ENCODE assay signal across 20 cellular contexts in the genomic region with DNA sequence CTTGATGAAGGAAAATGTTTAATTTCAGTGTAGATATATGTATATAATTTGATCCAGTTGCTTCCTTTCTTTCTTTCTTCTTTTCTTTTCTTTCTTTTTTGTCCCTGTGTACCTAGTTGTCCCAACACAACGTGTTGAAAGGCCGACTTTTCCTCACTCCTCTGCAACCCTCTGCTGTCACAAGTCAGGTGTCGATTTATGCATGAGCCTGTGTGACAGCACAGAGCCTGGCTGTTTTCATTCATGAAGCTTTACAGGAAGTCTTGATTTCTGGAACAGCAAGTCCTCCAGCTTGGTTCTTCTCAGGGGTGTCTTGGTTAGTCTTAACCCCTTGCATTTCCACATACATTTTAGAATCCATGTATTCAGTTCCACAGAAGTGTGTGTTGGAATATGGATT.
DNase-seq lines count a peak whose midpoint lies in the region; ATAC-seq and TF ChIP-seq lines count a peak whose summit lies in the region.
"Had no signal": no experiment of that assay in that cellular context is flagged by ENCODE, and none has a peak within 500 bp of the region (broad histone marks: within the 10 kb centered on the region; RNA-seq: fewer than 3 reads in every experiment).

No MANE protein-coding gene starts in this region.

- peaks cover 45% of the 10 kb centered on the region for H3K36me3 Mint-ChIP-seq in CD4-positive, alpha-beta T cell (ENCODE audit: low read depth)
- peaks cover 26% of the 10 kb centered on the region for H3K36me3 Mint-ChIP-seq in T-cell

- DNase-seq in CD4-positive, alpha-beta T cell = no peak
- DNase-seq in T-cell = no peak
- DNase-seq in right cardiac atrium = no peak
- no peak for DNase-seq in spleen
- DNase-seq in COLO668 (lab: John Stamatoyannopoulos, UW; ENCODE audit: unreplicated experiment) = no peak
- no peak for DNase-seq in stimulated activated naive CD8-positive, alpha-beta T cell treated with anti-CD3 and anti-CD28 coated beads, Interleukin-15, Interleukin-2, amounts not matched to agents 100 U/mL and 50 U/mL, for 24 hours
- DNase-seq: body of pancreas, DMS79, dorsolateral prefrontal cortex, gastrocnemius medialis, KG1, NCI-H1092 treated with DMSO at 0.1 percent for 48 hours, NCI-H2081 treated with DMSO at 0.1 percent for 48 hours, NCI-H510A, posterior cingulate gyrus, SJCRH30, small intestine, upper lobe of right lung had no signal

- H3K4me1 ChIP-seq in BLaER1 treated with 17β-estradiol and CSF1 and Interleukin-3, amounts not matched to agents 10 nM and 100 nM = peaks cover 89 to 100% (median 100%) of the 10 kb centered on the region in 10 experiments
- H3K4me1 ChIP-seq in right cardiac atrium (ENCODE audit: control insufficient read depth, insufficient read depth, low read length) = peaks cover 10% of the 10 kb centered on the region
- peaks cover 53 to 100% (median 86%) of the 10 kb centered on the region in 6 donors for H3K4me1 ChIP-seq in spleen
- H3K4me1 ChIP-seq: SJCRH30 had no signal

- peak overlapping the region; percentile 78 for H3K27ac Mint-ChIP-seq in CD4-positive, alpha-beta T cell
- H3K27ac Mint-ChIP-seq in T-cell = peak overlapping the region; percentile 36 to 88

- no peak for TF ChIP-seq POLR2A in spleen (IDR thresholded peaks at IDR 0.05)

- no peak for ATAC-seq in CD4-positive, alpha-beta T cell (ENCODE audit: poor library complexity)
- ATAC-seq in T-cell (replicated peaks in 1 of 4) (peak in 1 of 4 experiments; percentile 30), right cardiac atrium (peak; percentile 33 to 47), HG03175 (IDR thresholded peaks at IDR 0.05; ENCODE audit: unreplicated experiment) (no peak)
- ATAC-seq in stimulated activated naive CD8-positive, alpha-beta T cell treated with anti-CD3 and anti-CD28 coated beads, Interleukin-15, Interleukin-2, amounts not matched to agents 100 U/mL and 50 U/mL, for 24 hours = no peak
- ATAC-seq: body of pancreas, gastrocnemius medialis, upper lobe of right lung had no signal

- H3K27me3 ChIP-seq in BLaER1 treated with 17β-estradiol and CSF1 and Interleukin-3, amounts not matched to agents 10 nM and 100 nM = no peaks in the 10 kb centered on the region
- H3K27me3 ChIP-seq in CD4-positive, alpha-beta T cell (ENCODE audit: control insufficient read depth, insufficient read depth, low read length) = no peaks in the 10 kb centered on the region
- H3K27me3 ChIP-seq in right cardiac atrium (ENCODE audit: control insufficient read depth, insufficient read depth) (no peaks in the 10 kb centered on the region), spleen (replicated peaks in 1 of 7) (no peaks in the 10 kb centered on the region)
- H3K27me3 ChIP-seq: body of pancreas, dorsolateral prefrontal cortex, gastrocnemius medialis, SJCRH30, upper lobe of right lung had no signal

- H3K36me3 ChIP-seq in BLaER1 treated with 17β-estradiol and CSF1 and Interleukin-3, amounts not matched to agents 10 nM and 100 nM = peaks cover 3 to 59% (median 15%) of the 10 kb centered on the region in 11 experiments; a peak in 13 of 22 replicates
- H3K36me3 ChIP-seq in spleen = peaks cover 0 to 22% (median 0%) of the 10 kb centered on the region in 6 donors
- H3K36me3 ChIP-seq: gastrocnemius medialis, upper lobe of right lung had no signal

- CTCF ChIA-PET in CD4-positive, alpha-beta T cell (lab: Charles Lee) = interaction anchor here (1.5 to 3.5 kb wide), 2 partner anchors 79 to 143 kb away, joined by 4 to 17 read pairs; no protein-coding TSS in a partner anchor
- CTCF ChIA-PET in T-cell (lab: Charles Lee) = interaction anchor here in 1 of 2 donors (2.0 kb wide), 1 partner anchor 79 kb away, joined by 5 read pairs; no protein-coding TSS in a partner anchor

- no peak overlapping the region for H3K4me3 ChIP-seq in BLaER1 treated with 17β-estradiol and CSF1 and Interleukin-3, amounts not matched to agents 10 nM and 100 nM
- H3K4me3 ChIP-seq in right cardiac atrium (ENCODE audit: low read length) = no peak overlapping the region
- no peak overlapping the region for H3K4me3 ChIP-seq in spleen
- H3K4me3 ChIP-seq: body of pancreas, dorsolateral prefrontal cortex, gastrocnemius medialis, SJCRH30, upper lobe of right lung had no signal

- H3K9me3 ChIP-seq in BLaER1 treated with 17β-estradiol and CSF1 and Interleukin-3, amounts not matched to agents 10 nM and 100 nM (replicated peaks in 1 of 11) = no peaks in the 10 kb centered on the region
- no peaks in the 10 kb centered on the region for H3K9me3 ChIP-seq in CD4-positive, alpha-beta T cell (ENCODE audit: control insufficient read depth, low read length)
- no peaks in the 10 kb centered on the region for H3K9me3 ChIP-seq in right cardiac atrium (ENCODE audit: control insufficient read depth, low read length)
- H3K9me3 ChIP-seq in spleen = no peaks in the 10 kb centered on the region
- H3K9me3 ChIP-seq: body of pancreas, gastrocnemius medialis, SJCRH30, upper lobe of right lung had no signal

- POLR2A ChIA-PET in CD4-positive, alpha-beta T cell (lab: Charles Lee) = interaction anchor here (0.9 to 2.9 kb wide), 4 partner anchors 40 to 142 kb away, joined by 4 to 15 read pairs (median 6); no protein-coding TSS in a partner anchor
- POLR2A ChIA-PET in T-cell (lab: Charles Lee) = interaction anchor here in 1 of 2 donors (0.5 to 1.4 kb wide), 3 partner anchors 10 to 30 kb away, joined by 3 to 6 read pairs (median 3); no protein-coding TSS in a partner anchor

- TF ChIP-seq CTCF in CD4-positive, alpha-beta T cell (IDR thresholded peaks at IDR 0.05) = no peak
- no peak for TF ChIP-seq CTCF in spleen (IDR thresholded peaks at IDR 0.05 in 8 of 11, conservative IDR thresholded peaks at IDR 0.05 in 3 of 11)

- H3K27ac ChIP-seq in BLaER1 treated with 17β-estradiol and CSF1 and Interleukin-3, amounts not matched to agents 10 nM and 100 nM = peak overlapping the region in 9 of 11 experiments; percentile 30 to 85 (median 76); a peak in 19 of 22 replicates
- no peak overlapping the region for H3K27ac ChIP-seq in CD4-positive, alpha-beta T cell (ENCODE audit: low read depth, low read length)
- H3K27ac ChIP-seq in right cardiac atrium (ENCODE audit: low read length) = no peak overlapping the region
- H3K27ac ChIP-seq in spleen = peak overlapping the region in 4 of 8 donors; percentile 1 to 74 (median 48)
- H3K27ac ChIP-seq: body of pancreas, gastrocnemius medialis, SJCRH30, upper lobe of right lung had no signal

- 37% methylated on average over 3 of the region's 3 CpGs for WGBS in right cardiac atrium
- 26 to 42% (median 36%) methylated on average over 3 of the region's 3 CpGs for WGBS in spleen, 5 donors

- peak overlapping the region; percentile 22 to 94 (median 75); a peak in 19 of 22 replicates for H3K4me2 ChIP-seq in BLaER1 treated with 17β-estradiol and CSF1 and Interleukin-3, amounts not matched to agents 10 nM and 100 nM

- no peaks in the 10 kb centered on the region for H3K9me3 Mint-ChIP-seq in CD4-positive, alpha-beta T cell
- H3K9me3 Mint-ChIP-seq in T-cell = no peaks in the 10 kb centered on the region

- H3K4me1 Mint-ChIP-seq in CD4-positive, alpha-beta T cell (ENCODE audit: low read depth) = peaks cover 91% of the 10 kb centered on the region
- peaks cover 92 to 98% (median 93%) of the 10 kb centered on the region in 3 donors for H3K4me1 Mint-ChIP-seq in T-cell

- H3K4me3 Mint-ChIP-seq in CD4-positive, alpha-beta T cell = peak overlapping the region; percentile 74
- peak overlapping the region in 2 of 3 donors; percentile 40 to 62 for H3K4me3 Mint-ChIP-seq in T-cell

- intact Hi-C loops in CD4-positive, alpha-beta T cell (cut with DNase I, micrococcal nuclease) = loop anchor here in 1 of 2 experiments (5.0 kb wide), 1 partner anchor 37 kb away; no protein-coding TSS in a partner anchor
- intact Hi-C loops in right cardiac atrium (cut with DNase I) = no loop called here
- intact Hi-C loops in spleen (cut with DNase I; ENCODE audit: low total_unique reads) = no loop called here

- H3K9ac ChIP-seq in BLaER1 treated with 17β-estradiol and CSF1 and Interleukin-3, amounts not matched to agents 10 nM and 100 nM = peak overlapping the region in 6 of 11 experiments; percentile 4 to 41 (median 14); a peak in 4 of 22 replicates

- H4K20me1 ChIP-seq in BLaER1 treated with 17β-estradiol and CSF1 and Interleukin-3, amounts not matched to agents 10 nM and 100 nM = peaks cover 0 to 97% (median 10%) of the 10 kb centered on the region in 11 experiments; a peak in 12 of 22 replicates

- H3K27me3 Mint-ChIP-seq in CD4-positive, alpha-beta T cell = no peaks in the 10 kb centered on the region
- H3K27me3 Mint-ChIP-seq in T-cell = no peaks in the 10 kb centered on the region

Comparison
In these comparisons a context has a peak if more than half of its experiments do, and no peak if none do; other contexts are left out.
1. H3K27ac ChIP-seq: peak in BLaER1 treated with 17β-estradiol and CSF1 and Interleukin-3, amounts not matched to agents 10 nM and 100 nM (9 of 11); none in CD4-positive, alpha-beta T cell (single experiment) and right cardiac atrium (single experiment).
2. ATAC-seq: peak in right cardiac atrium (2 of 2); none in CD4-positive, alpha-beta T cell (single experiment), HG03175 (single experiment) and stimulated activated naive CD8-positive, alpha-beta T cell treated with anti-CD3 and anti-CD28 coated beads, Interleukin-15, Interleukin-2, amounts not matched to agents 100 U/mL and 50 U/mL, for 24 hours (single experiment).